ENCODE assay signal across 26 cellular contexts in genomic region chr22:29650370-29650769, GRCh38. TPM values are rescaled to one million over a fixed set of nuclear protein-coding genes. Genes with fewer than 3 reads are reported as not detected.
DNase-seq lines count a peak whose midpoint lies in the region; ATAC-seq and TF ChIP-seq lines count a peak whose summit lies in the region.
"Had no signal": no experiment of that assay in that cellular context is flagged by ENCODE, and none has a peak within 500 bp of the region (broad histone marks: within the 10 kb centered on the region; RNA-seq: fewer than 3 reads in every experiment).

No MANE protein-coding gene starts in this region.

- no peaks in the 10 kb centered on the region for H3K79me2 ChIP-seq in H9 (ENCODE audit: insufficient read depth, low read length)
- H3K79me2 ChIP-seq in Karpas-422 (ENCODE audit: low read length): no peaks in the 10 kb centered on the region
- H3K79me2 ChIP-seq in parathyroid adenoma: no peaks in the 10 kb centered on the region

- no peaks in the 10 kb centered on the region for H3K9me2 ChIP-seq in Karpas-422 (replicated peaks; ENCODE audit: insufficient read depth, low read length)

- H3K36me3 ChIP-seq in Karpas-422 (ENCODE audit: insufficient read depth, low read length): no peaks in the 10 kb centered on the region
- no peaks in the 10 kb centered on the region for H3K36me3 ChIP-seq in parathyroid adenoma (ENCODE audit: control insufficient read depth, insufficient read depth, low read length)
- H3K36me3 ChIP-seq in body of pancreas (replicated peaks in 1 of 2; ENCODE audit: insufficient read depth in 1 of 2, low read depth in 2 of 2): no peaks in the 10 kb centered on the region
- H3K36me3 ChIP-seq: BE2C had no signal

- no peak overlapping the region for H4K5ac ChIP-seq in H9 (ENCODE audit: insufficient read length, low read depth, low read length)

- H2BK12ac ChIP-seq in H9 (ENCODE audit: insufficient read length, low read depth, low read length): no peak overlapping the region

- peak overlapping the region; percentile 15 for H3K27ac Mint-ChIP-seq in T-helper 2 cell treated with Interferon-gamma antibody and Interleukin-4, amounts not matched to agents 5 μg/mL and 100 μg/mL, for 36 hours
- H3K27ac Mint-ChIP-seq in H9: peak overlapping the region in 2 of 3 experiments; percentile 5 to 88; a peak in 2 of 7 replicates

- H3K4me3 ChIP-seq in Karpas-422 (ENCODE audit: low read length): no peak overlapping the region
- H3K4me3 ChIP-seq in parathyroid adenoma (ENCODE audit: low read depth, low read length): no peak overlapping the region
- no peak overlapping the region for H3K4me3 ChIP-seq in body of pancreas
- H3K4me3 ChIP-seq: BLaER1, GM12878 had no signal

- no peak overlapping the region for H3K4me2 ChIP-seq in H9 (ENCODE audit: insufficient read depth, insufficient read length, low read length)
- no peak overlapping the region for H3K4me2 ChIP-seq in Karpas-422 (ENCODE audit: low read depth, low read length, poor library complexity, severe bottlenecking)
- H3K4me2 ChIP-seq in parathyroid adenoma (ENCODE audit: low read length): peak overlapping the region; percentile 31
- H3K4me2 ChIP-seq: BLaER1 had no signal

- H3K27me3 ChIP-seq in H9 (ENCODE audit: insufficient read depth, low read length) (no peaks in the 10 kb centered on the region), Karpas-422 (ENCODE audit: low read length) (no peaks in the 10 kb centered on the region), parathyroid adenoma (ENCODE audit: control insufficient read depth, insufficient read depth, low read length) (no peaks in the 10 kb centered on the region), body of pancreas (no peaks in the 10 kb centered on the region)
- H3K27me3 ChIP-seq: BE2C, BLaER1 had no signal

- no peaks in the 10 kb centered on the region for H3K27me3 Mint-ChIP-seq in T-helper 2 cell treated with Interferon-gamma antibody and Interleukin-4, amounts not matched to agents 5 μg/mL and 100 μg/mL, for 36 hours (ENCODE audit: low read depth)
- no peaks in the 10 kb centered on the region for H3K27me3 Mint-ChIP-seq in H9 (ENCODE audit: low read depth)
- H3K27me3 Mint-ChIP-seq: CD4-positive, alpha-beta memory T cell; CD4-positive, CD25-positive, alpha-beta regulatory T cell had no signal

- no peak overlapping the region for H2BK20ac ChIP-seq in H9 (ENCODE audit: low read depth, low read length, poor library complexity, severe bottlenecking)

- H3K36me3 Mint-ChIP-seq in T-helper 2 cell treated with Interferon-gamma antibody and Interleukin-4, amounts not matched to agents 5 μg/mL and 100 μg/mL, for 36 hours (ENCODE audit: low read depth): peaks cover 23% of the 10 kb centered on the region
- H3K36me3 Mint-ChIP-seq in H9 (ENCODE audit: insufficient read depth in 1 of 3, low read depth in 3 of 3): peaks cover 4 to 18% (median 6%) of the 10 kb centered on the region in 3 experiments; a peak in 6 of 7 replicates

- H2AFZ ChIP-seq in H9 (ENCODE audit: low read length) (no peak overlapping the region), Karpas-422 (ENCODE audit: low read length) (no peak overlapping the region), parathyroid adenoma (no peak overlapping the region)

- peaks cover 1% of the 10 kb centered on the region for H3K9me3 ChIP-seq in H9 (ENCODE audit: control insufficient read depth, low read depth, low read length)
- no peaks in the 10 kb centered on the region for H3K9me3 ChIP-seq in Karpas-422 (ENCODE audit: low read length)
- H3K9me3 ChIP-seq in parathyroid adenoma (ENCODE audit: control insufficient read depth, low read length): no peaks in the 10 kb centered on the region
- no peaks in the 10 kb centered on the region for H3K9me3 ChIP-seq in body of pancreas
- H3K9me3 ChIP-seq: BE2C, BLaER1 had no signal

- H3K4me1 ChIP-seq in H9 (ENCODE audit: insufficient read depth, low read length) (no peaks in the 10 kb centered on the region), Karpas-422 (ENCODE audit: low read length) (peaks cover 47% of the 10 kb centered on the region), parathyroid adenoma (peaks cover 33% of the 10 kb centered on the region), body of pancreas (no peaks in the 10 kb centered on the region)

- TF ChIP-seq CTCF in H9 (conservative IDR thresholded peaks at IDR 0.05) (no peak), parathyroid adenoma (IDR thresholded peaks at IDR 0.05) (no peak), body of pancreas (IDR thresholded peaks at IDR 0.05) (no peak)

- H3K4me3 Mint-ChIP-seq in T-helper 2 cell treated with Interferon-gamma antibody and Interleukin-4, amounts not matched to agents 5 μg/mL and 100 μg/mL, for 36 hours: no peak overlapping the region
- H3K4me3 Mint-ChIP-seq in H9: no peak overlapping the region
- H3K4me3 Mint-ChIP-seq: CD14-positive monocyte; CD4-positive, alpha-beta memory T cell; CD4-positive, CD25-positive, alpha-beta regulatory T cell; CD8-positive, alpha-beta memory T cell had no signal

- no peak overlapping the region for H2BK5ac ChIP-seq in H9 (ENCODE audit: insufficient read length, low read length)

- H3K56ac ChIP-seq in H9 (ENCODE audit: insufficient read length, low read depth, low read length): no peak overlapping the region

- no peak overlapping the region for H2BK120ac ChIP-seq in H9 (ENCODE audit: low read depth, low read length, poor library complexity, severe bottlenecking)

- no peaks in the 10 kb centered on the region for H3K23me2 ChIP-seq in H9 (ENCODE audit: insufficient read length, low read depth, low read length, poor library complexity, severe bottlenecking)

- H4K8ac ChIP-seq in H9 (replicated peaks; ENCODE audit: insufficient read length, low read depth, low read length): no peak overlapping the region

- TF ChIP-seq POLR2A in body of pancreas (IDR thresholded peaks at IDR 0.05): no peak

- no peak overlapping the region for H4K91ac ChIP-seq in H9 (ENCODE audit: insufficient read length, low read depth, low read length)

- H4K20me1 ChIP-seq in H9 (ENCODE audit: control insufficient read depth, insufficient read depth, insufficient read length) (no peaks in the 10 kb centered on the region), Karpas-422 (ENCODE audit: insufficient read depth, low read depth, low read length) (no peaks in the 10 kb centered on the region)
- H4K20me1 ChIP-seq: BLaER1 had no signal

- no CpG with 5 or more reads among the region's 5 CpGs for WGBS in H9 (ENCODE audit: extremely low coverage, insufficient read length, low lambda C conversion rate)
- 81 to 85% methylated on average over 5 of the region's 5 CpGs for WGBS in body of pancreas, 2 donors

- H3K18ac ChIP-seq in H9 (ENCODE audit: insufficient read length, low read depth, low read length): no peak overlapping the region

- no peak overlapping the region for H3K4ac ChIP-seq in H9 (ENCODE audit: low read depth, low read length)

- H3K23ac ChIP-seq in H9 (ENCODE audit: insufficient read length, low read depth, low read length): no peak overlapping the region

- no peak overlapping the region for H2AK5ac ChIP-seq in H9 (ENCODE audit: insufficient read length, low read length)

- H3K9ac ChIP-seq in H9 (ENCODE audit: extremely low read depth, insufficient read length, low read length) (no peak overlapping the region), Karpas-422 (ENCODE audit: low read length) (no peak overlapping the region), parathyroid adenoma (no peak overlapping the region)
- H3K9ac ChIP-seq: BLaER1 had no signal

- H3K14ac ChIP-seq in H9 (ENCODE audit: insufficient read depth, low read length): no peak overlapping the region

- H3T11ph ChIP-seq in H9 (ENCODE audit: low read length): no peak overlapping the region

- DNase-seq in T-helper 2 cell treated with Interferon-gamma antibody and Interleukin-4, amounts not matched to agents 5 μg/mL and 100 μg/mL, for 36 hours (ENCODE audit: low spot score): no peak
- DNase-seq in T-helper 2 cell (no peak), H9 (no peak), Karpas-422 (no peak), body of pancreas (no peak), NCI-H226 (no peak)
- DNase-seq: 8988T; ACHN; BE2C; C1 segment of cervical spinal cord; CD4-positive, alpha-beta memory T cell; CD4-positive, CD25-positive, alpha-beta regulatory T cell; CD8-positive, alpha-beta memory T cell; COR-L47; DMS 273 treated with DMSO at 0.1 percent for 48 hours; DMS153; DMS53; DMS79; DND-41; EL; GDM1 had no signal

- H3K79me1 ChIP-seq in H9 (ENCODE audit: insufficient read depth, low read depth, low read length, poor library complexity, severe bottlenecking): no peaks in the 10 kb centered on the region

- H2BK15ac ChIP-seq in H9 (ENCODE audit: low read depth, low read length): no peak overlapping the region

- intact Hi-C loops in body of pancreas (cut with DNase I): no loop called here

- H3K27ac ChIP-seq in H9 (ENCODE audit: insufficient read length, low read depth, low read length): no peak overlapping the region
- H3K27ac ChIP-seq in Karpas-422 (ENCODE audit: low read length): peak overlapping the region; percentile 76; the same call in 1 of the 2 replicates
- H3K27ac ChIP-seq in parathyroid adenoma: peak overlapping the region; percentile 89
- H3K27ac ChIP-seq in body of pancreas: no peak overlapping the region
- H3K27ac ChIP-seq: BLaER1 had no signal

- peaks cover 2% of the 10 kb centered on the region for H3K4me1 Mint-ChIP-seq in T-helper 2 cell treated with Interferon-gamma antibody and Interleukin-4, amounts not matched to agents 5 μg/mL and 100 μg/mL, for 36 hours (ENCODE audit: low read depth)
- H3K4me1 Mint-ChIP-seq in H9: peaks cover 10 to 18% of the 10 kb centered on the region in 2 experiments
- H3K4me1 Mint-ChIP-seq: CD4-positive, alpha-beta memory T cell; CD8-positive, alpha-beta memory T cell had no signal

- ATAC-seq in body of pancreas (no peak), GM21447 (IDR thresholded peaks at IDR 0.05; ENCODE audit: unreplicated experiment) (no peak)
- ATAC-seq: GM12878 had no signal

- no peaks in the 10 kb centered on the region for H3K9me3 Mint-ChIP-seq in T-helper 2 cell treated with Interferon-gamma antibody and Interleukin-4, amounts not matched to agents 5 μg/mL and 100 μg/mL, for 36 hours
- H3K9me3 Mint-ChIP-seq in H9: peaks cover 0 to under 1% of the 10 kb centered on the region in 2 experiments; a peak in 2 of 5 replicates
- H3K9me3 Mint-ChIP-seq: CD14-positive monocyte; CD4-positive, alpha-beta memory T cell; CD4-positive, CD25-positive, alpha-beta regulatory T cell; CD8-positive, alpha-beta memory T cell had no signal

RNA-seq across cellular contexts. Expression of gene NF2, which starts 46.9 kb away (rescaled TPM):
- total RNA-seq in H9 (2021) (46.5 and 50.9 TPM in 2 replicates), body of pancreas (10 to 100 TPM; 21.4 to 26.5 TPM)
- total RNA-seq in Karpas-422 (2014; rRNA removed; shearing (Covaris generic); ENCODE audit: low replicate concordance): 19.0 and 24.2 TPM in 2 replicates

Comparison
In these comparisons a context has a peak if more than half of its experiments do, and no peak if none do; other contexts are left out.
1. H3K27ac ChIP-seq: peak in Karpas-422 (single experiment) and parathyroid adenoma (single experiment); none in H9 (single experiment) and body of pancreas (0 of 4).